Comparison of ENCODE assay signal across 10 cellular contexts in the genomic region with DNA sequence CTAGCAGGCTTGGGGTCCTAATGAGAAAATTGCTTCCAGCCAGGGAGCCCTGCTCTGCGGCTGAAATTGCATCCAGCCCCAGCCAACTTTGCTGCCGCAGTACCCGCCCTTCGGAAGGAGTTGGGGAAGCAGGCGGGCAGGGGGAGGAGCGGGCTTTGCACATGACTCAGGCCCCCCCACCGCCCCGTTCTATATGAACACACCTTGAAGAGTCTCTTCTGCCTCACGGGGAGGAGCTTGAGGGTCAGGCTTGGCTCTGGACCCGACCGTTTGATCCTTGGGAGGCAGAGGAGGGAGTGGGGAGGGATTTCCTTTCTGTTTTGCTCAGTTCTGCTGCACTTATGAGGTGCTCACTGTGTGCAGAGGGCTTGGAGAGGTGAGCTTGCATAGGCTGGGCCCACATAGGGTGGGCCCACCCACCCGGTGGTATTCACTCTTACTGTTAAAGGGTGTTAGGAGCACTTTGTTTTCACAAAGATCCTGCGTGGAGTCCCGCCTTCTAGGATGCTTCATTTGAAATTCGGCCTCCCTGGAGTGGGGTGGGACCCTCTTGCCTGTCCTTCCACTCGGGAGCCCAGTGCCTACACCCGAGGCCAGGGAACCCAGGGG. TPM values are rescaled to one million over a fixed set of nuclear protein-coding genes. Genes with fewer than 3 reads are reported as not detected.
A peak's percentile ranks its signal among the peaks of the same experiment; 100 is the strongest.
DNase-seq lines count a peak whose midpoint lies in the region; ATAC-seq and TF ChIP-seq lines count a peak whose summit lies in the region.
"Had no signal": no experiment of that assay in that cellular context is flagged by ENCODE, and none has a peak within 500 bp of the region (broad histone marks: within the 10 kb centered on the region; RNA-seq: fewer than 3 reads in every experiment).

No MANE protein-coding gene starts in this region.

- CTCF ChIA-PET in HEK293T (lab: Yijun Ruan, JAX), result interaction anchor here (0.8 to 3.4 kb wide), 4 partner anchors 11 to 90 kb away, joined by 3 to 11 read pairs (median 6); no protein-coding TSS in a partner anchor

- POLR2A ChIA-PET in HEK293T (lab: Yijun Ruan, JAX), result interaction anchor here (0.8 to 2.5 kb wide), 2 partner anchors 13 to 24 kb away, joined by 3 to 7 read pairs; no protein-coding TSS in a partner anchor

- ATAC-seq in left colon, result peak; percentile 49
- ATAC-seq in HG03442 (IDR thresholded peaks at IDR 0.05; ENCODE audit: unreplicated experiment), result no peak
- ATAC-seq in HG02610 (IDR thresholded peaks at IDR 0.05; ENCODE audit: unreplicated experiment), result no peak

- WGBS in thymus, result 74% methylated on average over 17 of the region's 17 CpGs

- no peak for TF ChIP-seq POLR2A in breast epithelium (IDR thresholded peaks at IDR 0.05)

- H3K27me3 ChIP-seq in breast epithelium (no peaks in the 10 kb centered on the region), thymus (ENCODE audit: control insufficient read depth, insufficient read depth) (peaks cover 9% of the 10 kb centered on the region)

- H3K36me3 ChIP-seq in breast epithelium (no peaks in the 10 kb centered on the region), thymus (ENCODE audit: control insufficient read depth, insufficient read depth) (no peaks in the 10 kb centered on the region)

- H3K4me3 ChIP-seq in breast epithelium (peak overlapping the region in 2 of 3 donors; percentile 17 to 59), thymus (ENCODE audit: low read length) (no peak overlapping the region)

- intact Hi-C loops in breast epithelium (cut with DNase I; ENCODE audit: low total_unique reads), result no loop called here
- intact Hi-C loops in left colon (cut with DNase I, micrococcal nuclease), result no loop called here

- DNase-seq in HK-2 (ENCODE audit: unreplicated experiment) (peak; percentile 93), breast epithelium (ENCODE audit: low spot score in 2 of 2) (peak in 1 of 2 donors; percentile 79), left colon (peak; percentile 74 to 79), NCI-H526 (lab: John Stamatoyannopoulos, UW) (no peak), HEK293T (ENCODE audit: extremely low spot score) (no peak)
- DNase-seq: activated naive CD4-positive, alpha-beta T cell treated with anti-CD3 and anti-CD28 coated beads, Interleukin-2, amount 10 ng/mL, durations not matched to agents 7 days and 5 days; NCI-H1930 had no signal

- H3K4me1 ChIP-seq in breast epithelium, result peaks cover 74 to 81% of the 10 kb centered on the region in 2 donors
- peaks cover 10% of the 10 kb centered on the region for H3K4me1 ChIP-seq in thymus (ENCODE audit: control insufficient read depth, insufficient read depth, low read length)

- no peaks in the 10 kb centered on the region for H3K9me3 ChIP-seq in breast epithelium
- H3K9me3 ChIP-seq in thymus (ENCODE audit: control insufficient read depth), result peaks cover under 1% of the 10 kb centered on the region

- no peak for TF ChIP-seq CTCF in breast epithelium (IDR thresholded peaks at IDR 0.05)

- peak overlapping the region; percentile 93 to 100 for H3K27ac ChIP-seq in breast epithelium
- H3K27ac ChIP-seq in thymus (ENCODE audit: low read depth), result peak overlapping the region; percentile 61

TF ChIP-seq in HEK293T, 16 proteins besides CTCF, POLR2A, EP300 and RAD21:
- TF ChIP-seq L3MBTL2 (conservative IDR thresholded peaks at IDR 0.05), result no peak
- TF ChIP-seq ZNF384 (IDR thresholded peaks at IDR 0.05), result no peak
- TF ChIP-seq LEF1 (IDR thresholded peaks at IDR 0.05; ENCODE audit: borderline replicate concordance), result no peak
- TF ChIP-seq NFRKB (IDR thresholded peaks at IDR 0.05), result no peak
- TF ChIP-seq BHLHE40 (IDR thresholded peaks at IDR 0.05; ENCODE audit: borderline replicate concordance), result no peak
- TF ChIP-seq ELF4 (IDR thresholded peaks at IDR 0.05), result no peak
- TF ChIP-seq, protein P1, sequence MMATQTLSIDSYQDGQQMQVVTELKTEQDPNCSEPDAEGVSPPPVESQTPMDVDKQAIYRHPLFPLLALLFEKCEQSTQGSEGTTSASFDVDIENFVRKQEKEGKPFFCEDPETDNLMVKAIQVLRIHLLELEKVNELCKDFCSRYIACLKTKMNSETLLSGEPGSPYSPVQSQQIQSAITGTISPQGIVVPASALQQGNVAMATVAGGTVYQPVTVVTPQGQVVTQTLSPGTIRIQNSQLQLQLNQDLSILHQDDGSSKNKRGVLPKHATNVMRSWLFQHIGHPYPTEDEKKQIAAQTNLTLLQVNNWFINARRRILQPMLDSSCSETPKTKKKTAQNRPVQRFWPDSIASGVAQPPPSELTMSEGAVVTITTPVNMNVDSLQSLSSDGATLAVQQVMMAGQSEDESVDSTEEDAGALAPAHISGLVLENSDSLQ (IDR thresholded peaks at IDR 0.05), result no peak
- TF ChIP-seq TARDBP (IDR thresholded peaks at IDR 0.05), result no peak
- no peak for TF ChIP-seq ARNT (IDR thresholded peaks at IDR 0.05)
- TF ChIP-seq FOXM1 (IDR thresholded peaks at IDR 0.05; ENCODE audit: borderline replicate concordance), result no peak
TF ChIP-seq in HEK293T: peak in this region for 0.

RNA-seq across cellular contexts. Expression of gene LYL1, which starts 46.5 kb away (rescaled TPM):
- total RNA-seq in breast epithelium (10 to 100 TPM in 1 of 3 donors, 1 to 10 TPM in 2; 7.0 to 21.0 (median 9.2) TPM), left colon (1 to 10 TPM; 2.0 to 4.5 TPM)
- 14.0 TPM for polyA plus RNA-seq in thymus

Comparison
In these comparisons a context has a peak if more than half of its experiments do, and no peak if none do; other contexts are left out.
1. DNase-seq: peak in HK-2 (single experiment) and left colon (2 of 2); none in NCI-H526 (0 of 2) and HEK293T (single experiment).